28 cellular contexts compared by ENCODE assay signal in the genomic region with DNA sequence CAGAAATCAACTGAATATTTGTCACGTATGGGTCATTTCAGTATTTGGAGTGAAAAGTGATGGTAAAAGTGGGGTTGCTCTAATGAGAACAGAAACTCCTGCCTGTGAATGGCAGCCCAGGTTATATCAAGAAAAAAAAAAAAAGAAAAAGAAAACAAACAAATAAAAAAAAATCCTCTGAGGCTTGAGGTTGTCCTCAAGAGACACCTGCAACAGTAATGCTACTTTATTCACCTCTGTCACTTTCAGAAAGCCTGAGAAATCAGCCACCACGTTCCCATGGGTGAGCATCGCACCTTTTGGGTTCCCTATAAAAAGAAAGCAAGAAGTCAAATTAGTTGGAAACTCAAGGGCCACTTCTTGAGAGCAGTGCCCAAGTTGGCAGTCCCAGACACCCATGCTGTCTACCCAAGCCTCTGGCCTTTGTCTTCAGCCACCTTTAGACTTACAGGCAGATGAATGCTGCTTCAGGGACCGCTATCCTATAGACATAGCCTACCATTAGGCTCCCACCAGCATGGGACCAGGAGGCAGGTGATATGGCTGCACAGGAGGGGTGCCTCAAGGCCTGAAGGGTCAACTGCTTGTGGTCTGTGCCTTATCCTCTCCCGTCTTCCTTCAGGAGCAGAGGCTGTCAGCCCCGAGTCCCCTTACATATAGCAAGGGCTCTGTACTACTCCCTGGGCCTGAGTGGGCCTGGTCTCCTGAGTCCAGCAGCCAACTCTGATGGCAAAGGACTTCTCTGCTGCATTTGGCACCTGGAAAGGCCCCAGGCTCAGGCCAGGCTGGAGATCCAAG. TPM values are rescaled to one million over a fixed set of nuclear protein-coding genes. Genes with fewer than 3 reads are reported as not detected.
A peak's percentile ranks its signal among the peaks of the same experiment; 100 is the strongest.
DNase-seq lines count a peak whose midpoint lies in the region; ATAC-seq, FAIRE-seq and TF ChIP-seq lines count a peak whose summit lies in the region.
"Had no signal": no experiment of that assay in that cellular context is flagged by ENCODE, and none has a peak within 500 bp of the region (broad histone marks: within the 10 kb centered on the region; RNA-seq: fewer than 3 reads in every experiment).

No MANE protein-coding gene starts in this region.

- no peaks in the 10 kb centered on the region for H3K36me3 ChIP-seq in upper lobe of right lung
- H3K36me3 ChIP-seq: right lobe of liver had no signal

- POLR2A ChIA-PET in activated naive CD8-positive, alpha-beta T cell treated with anti-CD3 and anti-CD28 coated beads, Interleukin-2, amount 10 ng/mL, durations not matched to agents 7 days and 5 days (lab: Charles Lee), result no interaction called here

- no peak overlapping the region for H3K27ac ChIP-seq in upper lobe of right lung
- H3K27ac ChIP-seq: C4-2B, parathyroid adenoma, right lobe of liver, testis had no signal

- H3K4me3 ChIP-seq in upper lobe of right lung, result no peak overlapping the region
- H3K4me3 ChIP-seq: right lobe of liver, testis had no signal

- H3K27me3 ChIP-seq in upper lobe of right lung, result no peaks in the 10 kb centered on the region
- H3K27me3 ChIP-seq: right lobe of liver, testis had no signal

- peak overlapping the region; percentile 5 for H3K27ac Mint-ChIP-seq in activated naive CD8-positive, alpha-beta T cell treated with anti-CD3 and anti-CD28 coated beads, Interleukin-2, amount 10 ng/mL, durations not matched to agents 7 days and 5 days
- no peak overlapping the region for H3K27ac Mint-ChIP-seq in activated naive CD8-positive, alpha-beta T cell treated with anti-CD3 and anti-CD28 coated beads, Interleukin-2, amount 50 U/mL, for 24 hours
- peak overlapping the region; percentile 89 to 97 for H3K27ac Mint-ChIP-seq in effector memory CD8-positive, alpha-beta T cell
- H3K27ac Mint-ChIP-seq: nephron had no signal

- no peaks in the 10 kb centered on the region for H3K9me3 Mint-ChIP-seq in activated naive CD8-positive, alpha-beta T cell treated with anti-CD3 and anti-CD28 coated beads, Interleukin-2, amount 10 ng/mL, durations not matched to agents 7 days and 5 days
- no peaks in the 10 kb centered on the region for H3K9me3 Mint-ChIP-seq in activated naive CD8-positive, alpha-beta T cell treated with anti-CD3 and anti-CD28 coated beads, Interleukin-2, amount 50 U/mL, for 24 hours
- H3K9me3 Mint-ChIP-seq in effector memory CD8-positive, alpha-beta T cell, result no peaks in the 10 kb centered on the region
- H3K9me3 Mint-ChIP-seq: nephron had no signal

- H3K4me3 Mint-ChIP-seq in activated naive CD8-positive, alpha-beta T cell treated with anti-CD3 and anti-CD28 coated beads, Interleukin-2, amount 10 ng/mL, durations not matched to agents 7 days and 5 days, result no peak overlapping the region
- H3K4me3 Mint-ChIP-seq in activated naive CD8-positive, alpha-beta T cell treated with anti-CD3 and anti-CD28 coated beads, Interleukin-2, amount 50 U/mL, for 24 hours, result no peak overlapping the region
- H3K4me3 Mint-ChIP-seq in effector memory CD8-positive, alpha-beta T cell, result peak overlapping the region in 1 of 2 donors; percentile 76
- H3K4me3 Mint-ChIP-seq: nephron had no signal

- FAIRE-seq in GM12892 (lab: Jason Lieb, UNC), result no peak
- FAIRE-seq: colon, endometrium, TTC549 had no signal

- H3K27me3 Mint-ChIP-seq in activated naive CD8-positive, alpha-beta T cell treated with anti-CD3 and anti-CD28 coated beads, Interleukin-2, amount 10 ng/mL, durations not matched to agents 7 days and 5 days, result peaks cover 9% of the 10 kb centered on the region
- H3K27me3 Mint-ChIP-seq in activated naive CD8-positive, alpha-beta T cell treated with anti-CD3 and anti-CD28 coated beads, Interleukin-2, amount 50 U/mL, for 24 hours, result no peaks in the 10 kb centered on the region
- no peaks in the 10 kb centered on the region for H3K27me3 Mint-ChIP-seq in effector memory CD8-positive, alpha-beta T cell

- ATAC-seq in activated naive CD8-positive, alpha-beta T cell treated with anti-CD3 and anti-CD28 coated beads, Interleukin-2, amount 10 ng/mL, durations not matched to agents 7 days and 5 days (ENCODE audit: low read depth), result no peak
- no peak for ATAC-seq in activated naive CD8-positive, alpha-beta T cell treated with anti-CD3 and anti-CD28 coated beads, Interleukin-2, amount 50 U/mL, for 24 hours
- ATAC-seq in HG03432 (IDR thresholded peaks at IDR 0.05; ENCODE audit: unreplicated experiment) (peak; percentile 33), upper lobe of right lung (no peak), left ventricle myocardium superior (no peak)
- no peak for ATAC-seq in effector memory CD8-positive, alpha-beta T cell (replicated peaks)
- ATAC-seq: HCT116, left cardiac atrium, right lobe of liver had no signal

- TF ChIP-seq POLR2A in GM12892 (IDR thresholded peaks at IDR 0.05; ENCODE audit: low read depth, low read length), result no peak

- H3K36me3 Mint-ChIP-seq in activated naive CD8-positive, alpha-beta T cell treated with anti-CD3 and anti-CD28 coated beads, Interleukin-2, amount 10 ng/mL, durations not matched to agents 7 days and 5 days, result peaks cover 2% of the 10 kb centered on the region
- H3K36me3 Mint-ChIP-seq in activated naive CD8-positive, alpha-beta T cell treated with anti-CD3 and anti-CD28 coated beads, Interleukin-2, amount 50 U/mL, for 24 hours (ENCODE audit: low read depth), result peaks cover 3% of the 10 kb centered on the region
- peaks cover 12% of the 10 kb centered on the region for H3K36me3 Mint-ChIP-seq in effector memory CD8-positive, alpha-beta T cell (ENCODE audit: insufficient read depth)

- H3K4me1 ChIP-seq in upper lobe of right lung, result no peaks in the 10 kb centered on the region
- H3K4me1 ChIP-seq: parathyroid adenoma, right lobe of liver, testis had no signal

- no peaks in the 10 kb centered on the region for H3K9me3 ChIP-seq in upper lobe of right lung
- H3K9me3 ChIP-seq: right lobe of liver, testis had no signal

- TF ChIP-seq CTCF in upper lobe of right lung (IDR thresholded peaks at IDR 0.05), result no peak

- no peak for DNase-seq in activated naive CD8-positive, alpha-beta T cell treated with anti-CD3 and anti-CD28 coated beads, Interleukin-2, amount 10 ng/mL, durations not matched to agents 7 days and 5 days
- no peak for DNase-seq in activated naive CD8-positive, alpha-beta T cell treated with anti-CD3 and anti-CD28 coated beads, Interleukin-2, amount 50 U/mL, for 24 hours
- DNase-seq in effector memory CD8-positive, alpha-beta T cell, result no peak
- DNase-seq in upper lobe of right lung (peak; percentile 22), NCI-H345 (lab: John Stamatoyannopoulos, UW) (no peak), GM12892 (ENCODE audit: insufficient read length) (no peak), left ventricle myocardium superior (no peak)
- DNase-seq: activated naive CD4-positive, alpha-beta T cell; DMS153; GDM1; left cardiac atrium; mesendoderm; MM.1S; NCI-H1436 treated with DMSO at 0.1 percent for 48 hours; NCI-H2171 treated with DMSO at 0.1 percent for 48 hours; NCI-H69; right lobe of liver; SW 1271; testis had no signal

- H3K4me1 Mint-ChIP-seq in activated naive CD8-positive, alpha-beta T cell treated with anti-CD3 and anti-CD28 coated beads, Interleukin-2, amount 10 ng/mL, durations not matched to agents 7 days and 5 days, result peaks cover 25% of the 10 kb centered on the region
- H3K4me1 Mint-ChIP-seq in activated naive CD8-positive, alpha-beta T cell treated with anti-CD3 and anti-CD28 coated beads, Interleukin-2, amount 50 U/mL, for 24 hours, result peaks cover 40% of the 10 kb centered on the region
- peaks cover 29 to 51% of the 10 kb centered on the region in 2 donors for H3K4me1 Mint-ChIP-seq in effector memory CD8-positive, alpha-beta T cell (ENCODE audit: low read depth in 2 of 2)
- H3K4me1 Mint-ChIP-seq: nephron had no signal

- intact Hi-C loops in upper lobe of right lung (cut with DNase I) (no loop called here), left ventricle myocardium superior (cut with micrococcal nuclease) (no loop called here)

RNA-seq across cellular contexts. Expression of a gene that starts 31.1 kb away (rescaled TPM):
- total RNA-seq in activated naive CD8-positive, alpha-beta T cell treated with anti-CD3 and anti-CD28 coated beads, Interleukin-2, amount 10 ng/mL, durations not matched to agents 7 days and 5 days, result 1 to 10 TPM in 1 of 2 experiments, under 1 TPM in 1; 0.55 to 1.2 TPM
- total RNA-seq in upper lobe of right lung, result not detected
- not detected for polyA plus RNA-seq in GM12892 (2012; ENCODE audit: missing spikeins)
- total RNA-seq in left ventricle myocardium superior, result not detected
- total RNA-seq: left cardiac atrium had no signal
- polyA plus RNA-seq: AG04450 had no signal

RNA-seq across cellular contexts. Expression of a gene that starts 34.8 kb away (rescaled TPM):
- 10 to 100 TPM; 31.5 to 34.6 TPM for total RNA-seq in activated naive CD8-positive, alpha-beta T cell treated with anti-CD3 and anti-CD28 coated beads, Interleukin-2, amount 10 ng/mL, durations not matched to agents 7 days and 5 days
- total RNA-seq in upper lobe of right lung (0.98 TPM), left ventricle myocardium superior (4.4 TPM)
- not detected for polyA plus RNA-seq in GM12892 (2012; ENCODE audit: missing spikeins)
- polyA plus RNA-seq: AG04450 had no signal
